Comparison of ENCODE assay signal across 15 cellular contexts in the genomic region with DNA sequence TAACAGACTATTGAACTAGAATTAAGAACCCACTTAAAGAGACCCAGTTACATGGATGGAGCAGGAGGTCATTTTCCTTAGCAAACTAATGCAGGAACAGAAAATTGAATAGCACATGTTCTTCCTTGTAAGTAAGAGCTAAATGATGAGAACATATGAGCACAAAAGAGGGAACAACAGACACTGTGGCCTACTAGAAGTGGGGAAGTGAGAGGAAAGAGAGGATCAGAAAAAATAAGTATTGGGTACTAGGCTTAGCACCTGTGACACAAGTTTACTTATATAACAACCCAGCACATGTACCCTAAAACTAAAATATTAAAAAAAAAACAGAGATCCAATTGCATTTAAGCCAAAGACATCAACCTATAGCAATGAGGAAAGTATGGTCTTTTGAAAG. TPM values are rescaled to one million over a fixed set of nuclear protein-coding genes. Genes with fewer than 3 reads are reported as not detected.
A peak's percentile ranks its signal among the peaks of the same experiment; 100 is the strongest.
DNase-seq lines count a peak whose midpoint lies in the region; ATAC-seq lines count a peak whose summit lies in the region.
"Had no signal": no experiment of that assay in that cellular context is flagged by ENCODE, and none has a peak within 500 bp of the region (broad histone marks: within the 10 kb centered on the region; RNA-seq: fewer than 3 reads in every experiment).

No MANE protein-coding gene starts in this region.

- no peak overlapping the region for H3K4me3 Mint-ChIP-seq in stimulated activated naive CD8-positive, alpha-beta T cell treated with anti-CD3 and anti-CD28 coated beads, Interleukin-15, Interleukin-2, amounts not matched to agents 100 ng/mL and 50 ng/mL, for 24 hours
- H3K4me3 Mint-ChIP-seq in stimulated activated naive CD8-positive, alpha-beta T cell treated with anti-CD3 and anti-CD28 coated beads, Interleukin-15, amount 100 ng/mL, for 72 hours: no peak overlapping the region
- H3K4me3 Mint-ChIP-seq in activated T-helper 1 cell treated with anti-CD3 and anti-CD28 coated beads, Interleukin-12 subunit alpha, Interleukin-12 subunit beta, Interleukin-2, Interleukin-4 antibody, amounts not matched to agents 30 ng/mL and 10 ng/mL and 1 ng/mL, durations not matched to agents 14 hours and 24 hours and 36 hours: no peak overlapping the region
- H3K4me3 Mint-ChIP-seq: activated naive CD8-positive, alpha-beta T cell treated with anti-CD3 and anti-CD28 coated beads, Interleukin-2, amount 50 U/mL, for 24 hours; dendritic cell treated with granulocyte-macrophage colony-stimulating factor and Interleukin-4, amounts not matched to agents 40 ng/mL and 50 ng/mL, for 4 days had no signal

- H3K27ac Mint-ChIP-seq in stimulated activated naive CD8-positive, alpha-beta T cell treated with anti-CD3 and anti-CD28 coated beads, Interleukin-15, Interleukin-2, amounts not matched to agents 100 ng/mL and 50 ng/mL, for 24 hours: peak overlapping the region; percentile 14
- H3K27ac Mint-ChIP-seq in stimulated activated naive CD8-positive, alpha-beta T cell treated with anti-CD3 and anti-CD28 coated beads, Interleukin-15, amount 100 ng/mL, for 72 hours: peak overlapping the region in 1 of 2 donors; percentile 44
- peak overlapping the region; percentile 47 for H3K27ac Mint-ChIP-seq in activated T-helper 1 cell treated with anti-CD3 and anti-CD28 coated beads, Interleukin-12 subunit alpha, Interleukin-12 subunit beta, Interleukin-2, Interleukin-4 antibody, amounts not matched to agents 30 ng/mL and 10 ng/mL and 1 ng/mL, durations not matched to agents 14 hours and 24 hours and 36 hours
- H3K27ac Mint-ChIP-seq: activated naive CD8-positive, alpha-beta T cell treated with anti-CD3 and anti-CD28 coated beads, Interleukin-2, amount 50 U/mL, for 24 hours; dendritic cell treated with granulocyte-macrophage colony-stimulating factor and Interleukin-4, amounts not matched to agents 40 ng/mL and 50 ng/mL, for 4 days; IgD-negative memory B cell had no signal

- peaks cover 19% of the 10 kb centered on the region for H3K36me3 Mint-ChIP-seq in stimulated activated naive CD8-positive, alpha-beta T cell treated with anti-CD3 and anti-CD28 coated beads, Interleukin-15, Interleukin-2, amounts not matched to agents 100 ng/mL and 50 ng/mL, for 24 hours (ENCODE audit: low read depth)
- peaks cover 33% of the 10 kb centered on the region for H3K36me3 Mint-ChIP-seq in activated T-helper 1 cell treated with anti-CD3 and anti-CD28 coated beads, Interleukin-12 subunit alpha, Interleukin-12 subunit beta, Interleukin-2, Interleukin-4 antibody, amounts not matched to agents 30 ng/mL and 10 ng/mL and 1 ng/mL, durations not matched to agents 14 hours and 24 hours and 36 hours (ENCODE audit: low read depth)

- ATAC-seq in stimulated activated naive CD8-positive, alpha-beta T cell treated with anti-CD3 and anti-CD28 coated beads, Interleukin-15, amount 100 ng/mL, for 72 hours: no peak
- ATAC-seq in HG02884 (IDR thresholded peaks at IDR 0.05; ENCODE audit: unreplicated experiment) (peak; percentile 66), Right ventricle myocardium superior (ENCODE audit: poor library complexity) (no peak)
- ATAC-seq: activated naive CD8-positive, alpha-beta T cell treated with anti-CD3 and anti-CD28 coated beads, Interleukin-2, amount 50 U/mL, for 24 hours had no signal

- DNase-seq in stimulated activated naive CD8-positive, alpha-beta T cell treated with anti-CD3 and anti-CD28 coated beads, Interleukin-15, amount 100 ng/mL, for 72 hours: no peak
- no peak for DNase-seq in activated T-helper 1 cell treated with anti-CD3 and anti-CD28 coated beads, Interleukin-12 subunit alpha, Interleukin-12 subunit beta, Interleukin-2, Interleukin-4 antibody, amounts not matched to agents 30 ng/mL and 10 ng/mL and 1 ng/mL, durations not matched to agents 14 hours and 24 hours and 36 hours (ENCODE audit: low spot score)
- DNase-seq in Right ventricle myocardium superior (no peak), NCI-H1092 (lab: John Stamatoyannopoulos, UW) (no peak)
- DNase-seq in activated CD4-positive, CD25-positive, alpha-beta regulatory T cell (lab: John Stamatoyannopoulos, UW): no peak
- DNase-seq in activated CD4-positive, alpha-beta T cell treated with anti-CD3 and anti-CD28 coated beads for 48 hours: no peak
- DNase-seq: activated naive CD8-positive, alpha-beta T cell treated with anti-CD3 and anti-CD28 coated beads, Interleukin-2, amount 50 U/mL, for 24 hours; DMS153; NCI-H69; nucleus accumbens; SJCRH30 had no signal

- H3K4me1 Mint-ChIP-seq in stimulated activated naive CD8-positive, alpha-beta T cell treated with anti-CD3 and anti-CD28 coated beads, Interleukin-15, Interleukin-2, amounts not matched to agents 100 ng/mL and 50 ng/mL, for 24 hours (ENCODE audit: low read depth): peaks cover 46% of the 10 kb centered on the region
- H3K4me1 Mint-ChIP-seq in stimulated activated naive CD8-positive, alpha-beta T cell treated with anti-CD3 and anti-CD28 coated beads, Interleukin-15, amount 100 ng/mL, for 72 hours: peaks cover 36% of the 10 kb centered on the region
- H3K4me1 Mint-ChIP-seq in activated T-helper 1 cell treated with anti-CD3 and anti-CD28 coated beads, Interleukin-12 subunit alpha, Interleukin-12 subunit beta, Interleukin-2, Interleukin-4 antibody, amounts not matched to agents 30 ng/mL and 10 ng/mL and 1 ng/mL, durations not matched to agents 14 hours and 24 hours and 36 hours (ENCODE audit: low read depth): peaks cover 51% of the 10 kb centered on the region

- no peaks in the 10 kb centered on the region for H3K27me3 Mint-ChIP-seq in stimulated activated naive CD8-positive, alpha-beta T cell treated with anti-CD3 and anti-CD28 coated beads, Interleukin-15, Interleukin-2, amounts not matched to agents 100 ng/mL and 50 ng/mL, for 24 hours
- no peaks in the 10 kb centered on the region for H3K27me3 Mint-ChIP-seq in stimulated activated naive CD8-positive, alpha-beta T cell treated with anti-CD3 and anti-CD28 coated beads, Interleukin-15, amount 100 ng/mL, for 72 hours
- H3K27me3 Mint-ChIP-seq in activated T-helper 1 cell treated with anti-CD3 and anti-CD28 coated beads, Interleukin-12 subunit alpha, Interleukin-12 subunit beta, Interleukin-2, Interleukin-4 antibody, amounts not matched to agents 30 ng/mL and 10 ng/mL and 1 ng/mL, durations not matched to agents 14 hours and 24 hours and 36 hours (ENCODE audit: insufficient read depth): no peaks in the 10 kb centered on the region
- H3K27me3 Mint-ChIP-seq: activated naive CD8-positive, alpha-beta T cell treated with anti-CD3 and anti-CD28 coated beads, Interleukin-2, amount 50 U/mL, for 24 hours; dendritic cell treated with granulocyte-macrophage colony-stimulating factor and Interleukin-4, amounts not matched to agents 40 ng/mL and 50 ng/mL, for 4 days; IgD-negative memory B cell had no signal

- intact Hi-C loops in activated T-helper 1 cell treated with anti-CD3 and anti-CD28 coated beads, Interleukin-12 subunit alpha, Interleukin-12 subunit beta, Interleukin-2, Interleukin-4 antibody, amounts not matched to agents 30 ng/mL and 10 ng/mL and 1 ng/mL, durations not matched to agents 14 hours and 24 hours and 36 hours (cut with micrococcal nuclease): loop anchor here (2.0 kb wide), 1 partner anchor 23 kb away; no protein-coding TSS in a partner anchor
- intact Hi-C loops in Right ventricle myocardium superior (cut with DNase I): no loop called here

- H3K9me3 Mint-ChIP-seq in stimulated activated naive CD8-positive, alpha-beta T cell treated with anti-CD3 and anti-CD28 coated beads, Interleukin-15, Interleukin-2, amounts not matched to agents 100 ng/mL and 50 ng/mL, for 24 hours: no peaks in the 10 kb centered on the region
- no peaks in the 10 kb centered on the region for H3K9me3 Mint-ChIP-seq in stimulated activated naive CD8-positive, alpha-beta T cell treated with anti-CD3 and anti-CD28 coated beads, Interleukin-15, amount 100 ng/mL, for 72 hours
- no peaks in the 10 kb centered on the region for H3K9me3 Mint-ChIP-seq in activated T-helper 1 cell treated with anti-CD3 and anti-CD28 coated beads, Interleukin-12 subunit alpha, Interleukin-12 subunit beta, Interleukin-2, Interleukin-4 antibody, amounts not matched to agents 30 ng/mL and 10 ng/mL and 1 ng/mL, durations not matched to agents 14 hours and 24 hours and 36 hours
- H3K9me3 Mint-ChIP-seq: activated naive CD8-positive, alpha-beta T cell treated with anti-CD3 and anti-CD28 coated beads, Interleukin-2, amount 50 U/mL, for 24 hours; dendritic cell treated with granulocyte-macrophage colony-stimulating factor and Interleukin-4, amounts not matched to agents 40 ng/mL and 50 ng/mL, for 4 days; IgD-negative memory B cell had no signal

RNA-seq across cellular contexts. Expression of a gene that starts 26.2 kb away (rescaled TPM):
- total RNA-seq in activated T-helper 1 cell treated with anti-CD3 and anti-CD28 coated beads, Interleukin-12 subunit alpha, Interleukin-12 subunit beta, Interleukin-2, Interleukin-4 antibody, amounts not matched to agents 30 ng/mL and 10 ng/mL and 1 ng/mL, durations not matched to agents 14 hours and 24 hours and 36 hours: 40.1 and 54.9 TPM in 2 replicates
- total RNA-seq in Right ventricle myocardium superior: 2.4 TPM

Comparison
In these comparisons a context has a peak if more than half of its experiments do, and no peak if none do; other contexts are left out.
1. RNA of a gene that starts 26.2 kb away (total RNA-seq): 40.1 to 54.9 TPM in activated T-helper 1 cell treated with anti-CD3 and anti-CD28 coated beads, Interleukin-12 subunit alpha, Interleukin-12 subunit beta, Interleukin-2, Interleukin-4 antibody, amounts not matched to agents 30 ng/mL and 10 ng/mL and 1 ng/mL, durations not matched to agents 14 hours and 24 hours and 36 hours; 2.4 TPM in Right ventricle myocardium superior (single experiment); every median in the first group is over 10 times any median in the second.